Comparison of ENCODE assay signal across 10 cellular contexts in genomic region chr14:95185452-95186392, GRCh38. TPM values are rescaled to one million over a fixed set of nuclear protein-coding genes. Genes with fewer than 3 reads are reported as not detected.
DNase-seq lines count a peak whose midpoint lies in the region; ATAC-seq and TF ChIP-seq lines count a peak whose summit lies in the region.
"Had no signal": no experiment of that assay in that cellular context is flagged by ENCODE, and none has a peak within 500 bp of the region (broad histone marks: within the 10 kb centered on the region; RNA-seq: fewer than 3 reads in every experiment).

No MANE protein-coding gene starts in this region.

- no peak overlapping the region for H3K27ac Mint-ChIP-seq in activated CD8-positive, alpha-beta T cell treated with anti-CD3 and anti-CD28 coated beads for 36 hours
- H3K27ac Mint-ChIP-seq: activated CD4-positive, alpha-beta memory T cell treated with anti-CD3 and anti-CD28 coated beads for 36 hours had no signal

- no peaks in the 10 kb centered on the region for H3K27me3 ChIP-seq in duodenal mucosa (ENCODE audit: control insufficient read depth in 1 of 2, insufficient read depth in 2 of 2, low read length in 2 of 2)

- no peak overlapping the region for H3K9ac ChIP-seq in duodenal mucosa (ENCODE audit: low read depth in 1 of 2, low read length in 2 of 2)

- no peaks in the 10 kb centered on the region for H3K4me1 Mint-ChIP-seq in activated CD8-positive, alpha-beta T cell treated with anti-CD3 and anti-CD28 coated beads for 36 hours (ENCODE audit: low read depth)

- H3K36me3 Mint-ChIP-seq in activated CD8-positive, alpha-beta T cell treated with anti-CD3 and anti-CD28 coated beads for 36 hours (ENCODE audit: low read depth) = no peaks in the 10 kb centered on the region

- H3K9me3 Mint-ChIP-seq in activated CD8-positive, alpha-beta T cell treated with anti-CD3 and anti-CD28 coated beads for 36 hours = no peaks in the 10 kb centered on the region

- peaks cover 43 to 59% of the 10 kb centered on the region in 2 donors for H3K4me1 ChIP-seq in duodenal mucosa (ENCODE audit: control insufficient read depth in 1 of 2, insufficient read depth in 2 of 2, low read length in 2 of 2)
- H3K4me1 ChIP-seq in mucosa of descending colon (ENCODE audit: low read depth) = peaks cover 28% of the 10 kb centered on the region

- peak overlapping the region; percentile 28 to 41 for H3K4me3 ChIP-seq in duodenal mucosa (ENCODE audit: low read depth in 1 of 2, low read length in 2 of 2)
- no peak overlapping the region for H3K4me3 ChIP-seq in mucosa of descending colon

- POLR2A ChIA-PET in activated CD8-positive, alpha-beta T cell treated with anti-CD3 and anti-CD28 coated beads for 36 hours (lab: Charles Lee) = no interaction called here

- H3K36me3 ChIP-seq in duodenal mucosa (ENCODE audit: control insufficient read depth in 1 of 2, insufficient read depth in 2 of 2, low read length in 2 of 2) (no peaks in the 10 kb centered on the region), mucosa of descending colon (ENCODE audit: low read depth) (no peaks in the 10 kb centered on the region)

- H3K4me3 Mint-ChIP-seq in activated CD8-positive, alpha-beta T cell treated with anti-CD3 and anti-CD28 coated beads for 36 hours = no peak overlapping the region
- H3K4me3 Mint-ChIP-seq: activated CD4-positive, alpha-beta memory T cell treated with anti-CD3 and anti-CD28 coated beads for 36 hours had no signal

- peak overlapping the region; percentile 67 for H3K27ac ChIP-seq in duodenal mucosa (ENCODE audit: low read depth, low read length)

- DNase-seq in NOMO-1 treated with dmso at 0.1 percent for 144 hours (lab: John Stamatoyannopoulos, UW; ENCODE audit: unreplicated experiment) = peak; percentile 86
- peak in 2 of 3 donors; percentile 48 to 60 for DNase-seq in mucosa of descending colon
- DNase-seq in ureter (ENCODE audit: low spot score) = peak; percentile 68
- no peak for DNase-seq in NCI-H345 treated with DMSO at 0.1 percent for 48 hours (lab: John Stamatoyannopoulos, UW; ENCODE audit: unreplicated experiment)
- no peak for DNase-seq in germinal center (ENCODE audit: low spot score)
- DNase-seq in activated CD8-positive, alpha-beta T cell treated with anti-CD3 and anti-CD28 coated beads for 36 hours = no peak
- DNase-seq: activated CD4-positive, alpha-beta memory T cell treated with anti-CD3 and anti-CD28 coated beads for 36 hours; NCI-H2171 treated with DMSO at 0.1 percent for 48 hours; stimulated activated CD4-positive, alpha-beta T cell treated with anti-CD3 and anti-CD28 coated beads, Interleukin-15, amount 100 ng/mL, for 24 hours had no signal

- H3K27me3 Mint-ChIP-seq in activated CD8-positive, alpha-beta T cell treated with anti-CD3 and anti-CD28 coated beads for 36 hours = peaks cover 17% of the 10 kb centered on the region

- CTCF ChIA-PET in activated CD8-positive, alpha-beta T cell treated with anti-CD3 and anti-CD28 coated beads for 36 hours (lab: Charles Lee) = interaction anchor here (0.7 kb wide), 1 partner anchor 20 kb away, joined by 3 read pairs; no protein-coding TSS in a partner anchor

- intact Hi-C loops in mucosa of descending colon (cut with DNase I, micrococcal nuclease) = no loop called here
- intact Hi-C loops in activated CD8-positive, alpha-beta T cell treated with anti-CD3 and anti-CD28 coated beads for 36 hours (cut with micrococcal nuclease) = no loop called here

- ATAC-seq in mucosa of descending colon = peak; percentile 57
- ATAC-seq in activated CD8-positive, alpha-beta T cell treated with anti-CD3 and anti-CD28 coated beads for 36 hours = no peak

- H3K9me3 ChIP-seq in duodenal mucosa (ENCODE audit: control insufficient read depth in 1 of 2, low read length in 2 of 2) (no peaks in the 10 kb centered on the region), mucosa of descending colon (no peaks in the 10 kb centered on the region)

- no peak for TF ChIP-seq CTCF in mucosa of descending colon (IDR thresholded peaks at IDR 0.05)
- no peak for TF ChIP-seq CTCF in activated CD8-positive, alpha-beta T cell treated with anti-CD3 and anti-CD28 coated beads for 36 hours (IDR thresholded peaks at IDR 0.05)

RNA-seq across cellular contexts. Expression of gene DICER1, which starts 28.4 kb away (rescaled TPM):
- total RNA-seq in mucosa of descending colon (10 to 100 TPM; 61.6 to 72.1 (median 65.9) TPM), ureter (109 TPM)
- total RNA-seq in activated CD8-positive, alpha-beta T cell treated with anti-CD3 and anti-CD28 coated beads for 36 hours = 10 to 100 TPM; 45.3 to 50.3 TPM

Comparison
In these comparisons a context has a peak if more than half of its experiments do, and no peak if none do; other contexts are left out.
1. DNase-seq: peak in NOMO-1 treated with dmso at 0.1 percent for 144 hours (single experiment), mucosa of descending colon (2 of 3) and ureter (single experiment); none in NCI-H345 treated with DMSO at 0.1 percent for 48 hours (single experiment), germinal center (single experiment) and activated CD8-positive, alpha-beta T cell treated with anti-CD3 and anti-CD28 coated beads for 36 hours (single experiment).